1 cellular context compared by ENCODE assay signal in genomic region chr10:97939446-97939990, GRCh38.
TF ChIP-seq lines count a peak whose summit lies in the region.

No MANE protein-coding gene starts in this region.

TF ChIP-seq in HepG2, 621 proteins besides CTCF, POLR2A, EP300 and RAD21 (continued from another document):
- TF ChIP-seq MNT (IDR thresholded peaks at IDR 0.05) = 0 out of 2 replicates have a peak, but pooled peaks have one; percentile 15
TF ChIP-seq in HepG2: peak in this region for 1.
